Comparison of ENCODE assay signal across 11 cellular contexts in the genomic region with DNA sequence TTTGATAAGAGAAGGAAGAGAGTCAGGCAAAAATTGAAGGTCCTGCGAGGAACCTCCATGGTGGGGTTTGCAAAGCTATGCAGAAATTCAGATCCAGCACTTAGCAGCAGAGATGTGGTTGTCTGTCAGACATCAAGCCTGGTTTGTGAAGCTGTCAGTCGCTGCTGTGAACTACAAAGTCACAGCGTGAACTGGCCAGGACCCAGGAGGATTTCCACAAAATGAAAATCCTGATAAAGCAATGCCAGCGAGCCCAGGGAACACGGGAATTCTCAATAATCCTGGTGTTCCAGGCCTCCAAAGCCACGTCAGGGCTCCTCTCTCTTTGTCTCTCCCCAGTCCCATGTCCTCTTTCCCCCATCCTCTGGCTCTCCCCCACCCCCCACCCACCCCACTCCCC.
"Had no signal": no experiment of that assay in that cellular context is flagged by ENCODE, and none has a peak within 500 bp of the region (broad histone marks: within the 10 kb centered on the region; RNA-seq: fewer than 3 reads in every experiment).

No MANE protein-coding gene starts in this region.

- FAIRE-seq: H1, H54 had no signal

- H3K9me3 ChIP-seq: HAP-1 had no signal

- DNase-seq: GM23248, GOT3, H7, H9, HCEC 1CT, HFFc6 had no signal

- H3K36me3 ChIP-seq: HAP-1 had no signal

- H3K27ac ChIP-seq: GM23248 had no signal

- H2AFZ ChIP-seq: GM23248 had no signal

- H3K4me2 ChIP-seq: GM23338 had no signal

- H3K9ac ChIP-seq: GM23248 had no signal

- ATAC-seq: GM23338, HCT116 had no signal

- H3K4me3 ChIP-seq: GM23248, GM23338, HAP-1 had no signal
